Comparison of ENCODE assay signal across 24 cellular contexts in the genomic region with DNA sequence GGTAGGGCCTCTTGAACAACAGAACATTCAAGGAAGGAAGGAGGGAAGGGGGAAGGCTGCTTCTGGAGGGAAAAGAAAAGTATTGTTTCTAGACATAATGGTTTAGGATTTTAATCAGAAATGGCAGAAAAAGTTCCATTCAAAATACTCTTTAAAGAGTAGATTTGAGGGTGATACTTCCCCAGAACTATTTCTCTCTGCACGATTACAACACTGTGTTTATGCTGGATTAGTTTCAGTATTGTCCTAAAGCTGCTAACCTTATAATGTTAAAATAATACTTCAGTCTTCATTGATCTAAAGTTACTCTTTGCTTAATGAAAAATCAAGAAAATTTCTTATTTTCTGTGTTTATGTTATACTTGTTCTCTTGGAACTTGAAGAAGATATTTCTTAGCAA.
"Had no signal": no experiment of that assay in that cellular context is flagged by ENCODE, and none has a peak within 500 bp of the region (broad histone marks: within the 10 kb centered on the region; RNA-seq: fewer than 3 reads in every experiment).

No MANE protein-coding gene starts in this region.

- H3K4me3 ChIP-seq: K562, PC-9, SJSA1, SK-N-MC had no signal

- H3K4me2 ChIP-seq: KMS-11, PC-9 had no signal

- H2AFZ ChIP-seq: PC-9 had no signal

- H3K36me3 ChIP-seq: SJSA1 had no signal

- H3K4me1 Mint-ChIP-seq: IgD-negative memory B cell had no signal

- DNase-seq: Kasumi-1, MM.1S, NCI-H1092 treated with DMSO at 0.1 percent for 48 hours, NCI-H1436, NCI-H187, NCI-H2029, NCI-H2081 treated with DMSO at 0.1 percent for 48 hours, NCI-H2171, NCI-H226, NCI-H446, NCI-H510A, NCI-H524 treated with DMSO at 0.1 percent for 48 hours, NCI-H774, OCI-M1, PC-9, Right ventricle myocardium superior, RPMI8226, SIG-M5 had no signal

- H3K27me3 ChIP-seq: SJSA1 had no signal

- ATAC-seq: K562 had no signal

- H3K27ac Mint-ChIP-seq: IgD-negative memory B cell had no signal

- H3K9me3 ChIP-seq: SJSA1 had no signal

- H3K27ac ChIP-seq: HL-60, KMS-11, PC-9, SJSA1, SK-N-MC had no signal

- H3K4me1 ChIP-seq: SJSA1 had no signal

- H3K27me3 Mint-ChIP-seq: IgD-negative memory B cell had no signal

- H3K9ac ChIP-seq: KMS-11 had no signal

- H3K4me3 Mint-ChIP-seq: IgD-negative memory B cell had no signal
